ENCODE assay signal across 15 cellular contexts in the genomic region with DNA sequence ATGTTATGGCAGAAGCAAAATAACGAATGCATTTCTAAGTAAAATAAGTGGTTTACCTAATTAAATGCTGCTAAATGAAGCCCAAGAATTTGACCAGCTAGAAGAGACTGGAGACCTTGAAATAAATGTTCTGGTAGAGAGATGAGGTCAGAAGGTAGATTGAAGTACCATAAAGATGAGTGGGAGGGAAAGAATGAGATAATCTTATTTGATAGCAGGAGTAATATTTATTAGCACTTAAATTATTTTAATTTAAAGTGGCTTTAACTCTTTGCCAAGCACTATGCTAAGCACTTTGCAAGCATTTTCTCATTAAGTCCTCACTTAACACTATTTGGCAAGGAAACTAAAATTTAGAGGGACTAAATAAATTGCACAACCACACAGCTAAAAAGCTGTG.
"Had no signal": no experiment of that assay in that cellular context is flagged by ENCODE, and none has a peak within 500 bp of the region (broad histone marks: within the 10 kb centered on the region; RNA-seq: fewer than 3 reads in every experiment).

No MANE protein-coding gene starts in this region.

- H3K27me3 ChIP-seq: heart left ventricle, ovary, right atrium auricular region, sigmoid colon had no signal

- DNase-seq: effector CD8-positive, alpha-beta T cell; heart left ventricle; hippocampal formation; mammary epithelial cell; midbrain; naive B cell; nephron progenitor cell; ovary; sigmoid colon; stimulated activated CD4-positive, alpha-beta T cell treated with anti-CD3 and anti-CD28 coated beads, Interleukin-2, amount 100 ng/mL, for 48 hours; stimulated activated naive CD4-positive, alpha-beta T cell treated with Interleukin-2 at 50 U/mL for 16 hours; trophoblast cell had no signal

- ATAC-seq: heart left ventricle had no signal

- H3K4me2 ChIP-seq: smooth muscle cell had no signal

- H3K4me3 ChIP-seq: coronary artery, heart left ventricle, ovary, right atrium auricular region, sigmoid colon, smooth muscle cell had no signal

- H3K9me3 Mint-ChIP-seq: naive B cell, nephron progenitor cell had no signal

- H3K9me3 ChIP-seq: heart left ventricle, ovary, right atrium auricular region, sigmoid colon had no signal

- H3K27ac ChIP-seq: coronary artery, heart left ventricle, right atrium auricular region, sigmoid colon had no signal

- H3K36me3 Mint-ChIP-seq: naive B cell had no signal

- H3K4me3 Mint-ChIP-seq: naive B cell, nephron progenitor cell had no signal

- H3K36me3 ChIP-seq: heart left ventricle, ovary, right atrium auricular region, sigmoid colon had no signal
